9 cellular contexts compared by ENCODE assay signal in genomic region chr1:18951416-18951815, GRCh38. TPM values are rescaled to one million over a fixed set of nuclear protein-coding genes. Genes with fewer than 3 reads are reported as not detected.
A peak's percentile ranks its signal among the peaks of the same experiment; 100 is the strongest.
DNase-seq lines count a peak whose midpoint lies in the region; ATAC-seq and TF ChIP-seq lines count a peak whose summit lies in the region.
"Had no signal": no experiment of that assay in that cellular context is flagged by ENCODE, and none has a peak within 500 bp of the region (broad histone marks: within the 10 kb centered on the region; RNA-seq: fewer than 3 reads in every experiment).

No MANE protein-coding gene starts in this region.

- intact Hi-C loops in gastrocnemius medialis (cut with DNase I; ENCODE audit: low total_unique reads) = loop anchor here (10.0 kb wide), 1 partner anchor 263 kb away; the partner anchor contains the start of gene UBR4

- no peaks in the 10 kb centered on the region for H4K20me1 ChIP-seq in OCI-LY3 (ENCODE audit: insufficient read depth, low read length)

- H3K4me2 ChIP-seq in OCI-LY3 (ENCODE audit: low read length) = peak overlapping the region; percentile 61

- peak overlapping the region; percentile 65; the same call in 1 of the 2 replicates for H2AFZ ChIP-seq in OCI-LY3 (ENCODE audit: low read depth, low read length)

- H3K4me3 ChIP-seq in GM06990 (replicated peaks; ENCODE audit: low read depth, low read length) (peak overlapping the region; percentile 58), OCI-LY3 (ENCODE audit: low read length) (no peak overlapping the region), epithelial cell of esophagus (ENCODE audit: low read length) (peak overlapping the region; percentile 97), gastrocnemius medialis (no peak overlapping the region)

- no peak overlapping the region for H3K27ac Mint-ChIP-seq in type B pancreatic cell

- H3K9me3 Mint-ChIP-seq in type B pancreatic cell = no peaks in the 10 kb centered on the region

- no peaks in the 10 kb centered on the region for H3K27me3 ChIP-seq in GM06990 (replicated peaks; ENCODE audit: control insufficient read depth, insufficient read depth, low read length)
- no peaks in the 10 kb centered on the region for H3K27me3 ChIP-seq in OCI-LY3 (ENCODE audit: low read depth, low read length)
- H3K27me3 ChIP-seq in gastrocnemius medialis = no peaks in the 10 kb centered on the region

- H3K79me2 ChIP-seq in OCI-LY3 (ENCODE audit: low read length) = no peaks in the 10 kb centered on the region

- TF ChIP-seq POLR2A in gastrocnemius medialis (IDR thresholded peaks at IDR 0.05) = no peak

- no peaks in the 10 kb centered on the region for H3K36me3 Mint-ChIP-seq in type B pancreatic cell

- ATAC-seq in gastrocnemius medialis (no peak), GM21381 (IDR thresholded peaks at IDR 0.05; ENCODE audit: unreplicated experiment) (no peak), GM21367 (IDR thresholded peaks at IDR 0.05; ENCODE audit: unreplicated experiment) (no peak)

- H3K36me3 ChIP-seq in GM06990 (ENCODE audit: control insufficient read depth, insufficient read depth, low read length) (no peaks in the 10 kb centered on the region), OCI-LY3 (replicated peaks; ENCODE audit: low read depth, low read length) (no peaks in the 10 kb centered on the region), gastrocnemius medialis (no peaks in the 10 kb centered on the region)

- DNase-seq in GM06990 (ENCODE audit: extremely low read depth, insufficient read length) (no peak), epithelial cell of esophagus (ENCODE audit: low read depth) (no peak), gastrocnemius medialis (no peak), SIG-M5 (lab: John Stamatoyannopoulos, UW) (no peak), type B pancreatic cell (ENCODE audit: extremely low spot score, unreplicated experiment) (no peak)
- DNase-seq: Karpas-422 had no signal

- no peak overlapping the region for H3K4me3 Mint-ChIP-seq in type B pancreatic cell

- H3K27ac ChIP-seq in OCI-LY3 (ENCODE audit: low read length) = peak overlapping the region; percentile 35
- H3K27ac ChIP-seq in gastrocnemius medialis = peak overlapping the region; percentile 77 to 84 (median 81)

- TF ChIP-seq CTCF in GM06990 (IDR thresholded peaks at IDR 0.05; ENCODE audit: insufficient read depth, low read length, poor library complexity, severe bottlenecking) = no peak
- no peak for TF ChIP-seq CTCF in OCI-LY3 (IDR thresholded peaks at IDR 0.05; ENCODE audit: low read depth, low read length)
- no peak for TF ChIP-seq CTCF in epithelial cell of esophagus (IDR thresholded peaks at IDR 0.05; ENCODE audit: insufficient read depth, low read depth, low read length, missing control alignments)
- TF ChIP-seq CTCF in gastrocnemius medialis (IDR thresholded peaks at IDR 0.05 in 4 of 5, conservative IDR thresholded peaks at IDR 0.05 in 1 of 5) = no peak
- TF ChIP-seq CTCF in type B pancreatic cell (conservative IDR thresholded peaks at IDR 0.05) = no peak

- peaks cover 24% of the 10 kb centered on the region for H3K27me3 Mint-ChIP-seq in type B pancreatic cell

- H3K9me3 ChIP-seq in OCI-LY3 (ENCODE audit: insufficient read depth, low read length) = no peaks in the 10 kb centered on the region
- H3K9me3 ChIP-seq in gastrocnemius medialis = no peaks in the 10 kb centered on the region

- in situ Hi-C loops in gastrocnemius medialis (cut with MboI; ENCODE audit: low sequenced_read_pairs in 4 of 4) = no loop called here

- H3K4me1 ChIP-seq in OCI-LY3 (ENCODE audit: low read length) = peaks cover 20% of the 10 kb centered on the region
- H3K4me1 ChIP-seq in gastrocnemius medialis = peaks cover 50 to 51% of the 10 kb centered on the region in 2 donors

- peaks cover 57% of the 10 kb centered on the region for H3K4me1 Mint-ChIP-seq in type B pancreatic cell (ENCODE audit: unreplicated experiment)

- H3K9ac ChIP-seq in OCI-LY3 (ENCODE audit: low read length) = peak overlapping the region; percentile 41

RNA-seq across cellular contexts. Expression of gene IFFO2, which starts 5.1 kb away (rescaled TPM):
- total RNA-seq in gastrocnemius medialis (10 to 100 TPM in 1 of 4 donors, 1 to 10 TPM in 3; 2.1 to 16.3 (median 5.7) TPM), type B pancreatic cell (ENCODE audit: low replicate concordance) (11.3 and 14.7 TPM in 2 replicates)

RNA-seq across cellular contexts. Expression of gene ALDH4A1, which starts 49.1 kb away (rescaled TPM):
- total RNA-seq in gastrocnemius medialis (10 to 100 TPM; 22.8 to 35.3 (median 31.4) TPM), type B pancreatic cell (ENCODE audit: low replicate concordance) (25.6 and 26.7 TPM in 2 replicates)

Comparison
In these comparisons a context has a peak if more than half of its experiments do, and no peak if none do; other contexts are left out.
1. H3K4me3 ChIP-seq: peak in GM06990 (single experiment) and epithelial cell of esophagus (single experiment); none in OCI-LY3 (single experiment) and gastrocnemius medialis (0 of 4).